20 cellular contexts compared by ENCODE assay signal in genomic region chr6:23890543-23891227, GRCh38.
DNase-seq lines count a peak whose midpoint lies in the region; ATAC-seq and TF ChIP-seq lines count a peak whose summit lies in the region.
"Had no signal": no experiment of that assay in that cellular context is flagged by ENCODE, and none has a peak within 500 bp of the region (broad histone marks: within the 10 kb centered on the region; RNA-seq: fewer than 3 reads in every experiment).

No MANE protein-coding gene starts in this region.

- POLR2A ChIA-PET in PC-3 (lab: Charles Lee; ENCODE audit: unreplicated experiment): no interaction called here

- H3K79me2 ChIP-seq in GM23248 (ENCODE audit: insufficient read depth): no peaks in the 10 kb centered on the region
- no peaks in the 10 kb centered on the region for H3K79me2 ChIP-seq in PC-3 (ENCODE audit: low read length)

- CTCF ChIA-PET in PC-3 (lab: Charles Lee): no interaction called here

- H4K20me1 ChIP-seq in GM23248 (ENCODE audit: insufficient read depth) (no peaks in the 10 kb centered on the region), PC-3 (ENCODE audit: low read length) (no peaks in the 10 kb centered on the region)

- H3K27me3 ChIP-seq in GM23248 (replicated peaks; ENCODE audit: insufficient read depth): no peaks in the 10 kb centered on the region
- H3K27me3 ChIP-seq in PC-3 (ENCODE audit: low read length): peaks cover 30% of the 10 kb centered on the region
- H3K27me3 ChIP-seq: esophagus muscularis mucosa, left lung, transverse colon had no signal

- TF ChIP-seq CTCF in PC-3 (conservative IDR thresholded peaks at IDR 0.05; ENCODE audit: low read depth, low read length) (no peak), epithelial cell of proximal tubule (conservative IDR thresholded peaks at IDR 0.05; ENCODE audit: low read depth, low read length) (no peak), omental fat pad (IDR thresholded peaks at IDR 0.05) (no peak)

- no peak overlapping the region for H3K9ac ChIP-seq in GM23248
- no peak overlapping the region for H3K9ac ChIP-seq in PC-3 (ENCODE audit: low read length)

- H3K9me3 ChIP-seq in GM23248 (ENCODE audit: low read depth) (no peaks in the 10 kb centered on the region), PC-3 (ENCODE audit: low read length) (no peaks in the 10 kb centered on the region)
- H3K9me3 ChIP-seq: esophagus muscularis mucosa, left lung, transverse colon had no signal

- H3K4me1 ChIP-seq in GM23248 (ENCODE audit: insufficient read depth): 0 out of 2 replicates have a peak, but pooled peaks cover 8% of the 10 kb centered on the region
- no peaks in the 10 kb centered on the region for H3K4me1 ChIP-seq in PC-3 (ENCODE audit: insufficient read depth, low read length)
- H3K4me1 ChIP-seq: esophagus muscularis mucosa, left lung, transverse colon had no signal

- no TSS peak for BruUV-seq in PC-3 (replicated peaks; lab: Mats Ljungman, UMichigan)

- peak overlapping the region; percentile 60 for H3K4me2 ChIP-seq in GM23248 (ENCODE audit: unreplicated experiment)
- H3K4me2 ChIP-seq in PC-3 (ENCODE audit: low read length): no peak overlapping the region

- in situ Hi-C loops in GM23248 (cut with MboI): no loop called here

- intact Hi-C loops in PC-3 (cut with micrococcal nuclease): no loop called here

- peak; percentile 52 for DNase-seq in GM23248
- peak; percentile 47 for DNase-seq in PC-3
- DNase-seq in epithelial cell of proximal tubule (ENCODE audit: low read depth): peak; percentile 7
- DNase-seq in omental fat pad (ENCODE audit: low spot score): no peak
- no peak for DNase-seq in SK-N-DZ (ENCODE audit: low spot score)
- no peak for DNase-seq in nucleus accumbens (lab: John Stamatoyannopoulos, UW)
- DNase-seq in SKM-1 treated with dmso at 0.1 percent for 144 hours (lab: John Stamatoyannopoulos, UW; ENCODE audit: unreplicated experiment): no peak
- DNase-seq: activated CD4-positive, alpha-beta T cell treated with anti-CD3 and anti-CD28 coated beads for 4 hours; DND-41; Kasumi-1; left lung; NCI-H1436; NCI-H526 treated with DMSO at 0.1 percent for 48 hours; stimulated activated CD4-positive, alpha-beta T cell treated with anti-CD3 and anti-CD28 coated beads, Interleukin-4, amount 100 ng/mL, for 24 hours; transverse colon had no signal

- 0 to 1% methylated on average over 3 of the region's 3 CpGs for WGBS in GM23248 (ENCODE audit: low coverage in 1 of 2, low lambda C conversion rate in 2 of 2, missing lambda C conversion rate in 2 of 2), 2 experiments

- no peaks in the 10 kb centered on the region for H3K36me3 ChIP-seq in GM23248 (ENCODE audit: low read depth)
- H3K36me3 ChIP-seq in PC-3 (ENCODE audit: low read depth, low read length): no peaks in the 10 kb centered on the region
- H3K36me3 ChIP-seq: esophagus muscularis mucosa, left lung, transverse colon had no signal

- no peak for ATAC-seq in PC-3
- ATAC-seq in omental fat pad (ENCODE audit: low FRiP score): peak; percentile 72
- ATAC-seq: activated T-helper 17 cell treated with anti-CD3 and anti-CD28 coated beads, Interleukin-2, amount 50 U/mL, for 72 hours; HCT116; left lung; Right ventricle myocardium inferior had no signal

- H3F3A ChIP-seq in GM23248 (ENCODE audit: insufficient read depth) (no peaks in the 10 kb centered on the region), PC-3 (ENCODE audit: low read length, unreplicated experiment) (no peaks in the 10 kb centered on the region)

- H2AFZ ChIP-seq in GM23248 (0 out of 2 replicates have a peak overlapping the region, but pooled peaks have one; percentile 10), PC-3 (ENCODE audit: low read length) (no peak overlapping the region)

- no peaks in the 10 kb centered on the region for H3K9me2 ChIP-seq in GM23248 (ENCODE audit: insufficient read depth)
- no peaks in the 10 kb centered on the region for H3K9me2 ChIP-seq in PC-3 (replicated peaks; ENCODE audit: low read length)

- H3K27ac ChIP-seq in GM23248 (peak overlapping the region; percentile 43; the same call in 1 of the 2 replicates), PC-3 (ENCODE audit: low read length) (no peak overlapping the region)
- H3K27ac ChIP-seq: esophagus muscularis mucosa, left lung, transverse colon had no signal

- H3K4me3 ChIP-seq in GM23248 (peak overlapping the region; percentile 35; the same call in 1 of the 2 replicates), PC-3 (ENCODE audit: low read length) (no peak overlapping the region), epithelial cell of proximal tubule (ENCODE audit: low read depth, low read length) (no peak overlapping the region)
- H3K4me3 ChIP-seq: esophagus muscularis mucosa, left lung, skin epidermis, transverse colon had no signal

Comparison
In these comparisons a context has a peak if more than half of its experiments do, and no peak if none do; other contexts are left out.
1. DNase-seq: peak in GM23248 (single experiment), PC-3 (single experiment) and epithelial cell of proximal tubule (single experiment); none in omental fat pad (single experiment), SK-N-DZ (single experiment), nucleus accumbens (0 of 56) and SKM-1 treated with dmso at 0.1 percent for 144 hours (single experiment).